Comparison of ENCODE assay signal across 1 cellular context in the genomic region with DNA sequence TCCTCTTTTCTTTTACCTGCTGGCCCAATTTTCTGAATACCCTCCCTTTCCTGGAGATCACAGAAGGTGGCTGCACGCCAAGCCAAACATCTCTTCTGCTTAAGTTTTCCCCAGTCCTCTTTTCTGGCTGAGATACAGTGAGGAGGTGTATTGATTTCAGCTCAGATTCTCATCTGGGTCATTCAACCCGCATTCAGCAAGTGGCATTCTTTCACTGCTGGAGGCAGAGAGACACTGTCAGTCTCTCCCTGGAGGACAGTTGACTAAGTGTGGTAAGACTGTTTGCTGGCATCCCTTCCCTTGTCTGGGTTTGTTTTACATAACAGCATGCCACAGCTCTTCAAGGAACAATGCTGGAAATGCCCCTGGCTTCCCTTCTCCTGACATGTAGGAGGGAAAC.
A peak's percentile ranks its signal among the peaks of the same experiment; 100 is the strongest.
TF ChIP-seq lines count a peak whose summit lies in the region.

No MANE protein-coding gene starts in this region.

TF ChIP-seq in GM23338, 12 proteins besides CTCF, POLR2A, EP300 and RAD21 (continued from another document):
- TF ChIP-seq, protein P1, sequence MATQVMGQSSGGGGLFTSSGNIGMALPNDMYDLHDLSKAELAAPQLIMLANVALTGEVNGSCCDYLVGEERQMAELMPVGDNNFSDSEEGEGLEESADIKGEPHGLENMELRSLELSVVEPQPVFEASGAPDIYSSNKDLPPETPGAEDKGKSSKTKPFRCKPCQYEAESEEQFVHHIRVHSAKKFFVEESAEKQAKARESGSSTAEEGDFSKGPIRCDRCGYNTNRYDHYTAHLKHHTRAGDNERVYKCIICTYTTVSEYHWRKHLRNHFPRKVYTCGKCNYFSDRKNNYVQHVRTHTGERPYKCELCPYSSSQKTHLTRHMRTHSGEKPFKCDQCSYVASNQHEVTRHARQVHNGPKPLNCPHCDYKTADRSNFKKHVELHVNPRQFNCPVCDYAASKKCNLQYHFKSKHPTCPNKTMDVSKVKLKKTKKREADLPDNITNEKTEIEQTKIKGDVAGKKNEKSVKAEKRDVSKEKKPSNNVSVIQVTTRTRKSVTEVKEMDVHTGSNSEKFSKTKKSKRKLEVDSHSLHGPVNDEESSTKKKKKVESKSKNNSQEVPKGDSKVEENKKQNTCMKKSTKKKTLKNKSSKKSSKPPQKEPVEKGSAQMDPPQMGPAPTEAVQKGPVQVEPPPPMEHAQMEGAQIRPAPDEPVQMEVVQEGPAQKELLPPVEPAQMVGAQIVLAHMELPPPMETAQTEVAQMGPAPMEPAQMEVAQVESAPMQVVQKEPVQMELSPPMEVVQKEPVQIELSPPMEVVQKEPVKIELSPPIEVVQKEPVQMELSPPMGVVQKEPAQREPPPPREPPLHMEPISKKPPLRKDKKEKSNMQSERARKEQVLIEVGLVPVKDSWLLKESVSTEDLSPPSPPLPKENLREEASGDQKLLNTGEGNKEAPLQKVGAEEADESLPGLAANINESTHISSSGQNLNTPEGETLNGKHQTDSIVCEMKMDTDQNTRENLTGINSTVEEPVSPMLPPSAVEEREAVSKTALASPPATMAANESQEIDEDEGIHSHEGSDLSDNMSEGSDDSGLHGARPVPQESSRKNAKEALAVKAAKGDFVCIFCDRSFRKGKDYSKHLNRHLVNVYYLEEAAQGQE (IDR thresholded peaks at IDR 0.05; ENCODE audit: unreplicated experiment) = no peak
- TF ChIP-seq NANOG (IDR thresholded peaks at IDR 0.05; ENCODE audit: borderline replicate concordance) (no peak), POLR2AphosphoS5 (IDR thresholded peaks at IDR 0.05; ENCODE audit: low read depth) (no peak), CREB1 (CRISPR knock-in tag; IDR thresholded peaks at IDR 0.05; ENCODE audit: low read depth) (0 out of 2 replicates have a peak, but pooled peaks have one; percentile 34), EZH2phosphoT487 (IDR thresholded peaks at IDR 0.05; ENCODE audit: unreplicated experiment) (no peak), EZH2 (IDR thresholded peaks at IDR 0.05; ENCODE audit: low read depth, unreplicated experiment) (no peak), STAT1 (IDR thresholded peaks at IDR 0.05; ENCODE audit: unreplicated experiment) (no peak), JUNB (IDR thresholded peaks at IDR 0.05; ENCODE audit: unreplicated experiment) (no peak)
- TF ChIP-seq, protein P2, sequence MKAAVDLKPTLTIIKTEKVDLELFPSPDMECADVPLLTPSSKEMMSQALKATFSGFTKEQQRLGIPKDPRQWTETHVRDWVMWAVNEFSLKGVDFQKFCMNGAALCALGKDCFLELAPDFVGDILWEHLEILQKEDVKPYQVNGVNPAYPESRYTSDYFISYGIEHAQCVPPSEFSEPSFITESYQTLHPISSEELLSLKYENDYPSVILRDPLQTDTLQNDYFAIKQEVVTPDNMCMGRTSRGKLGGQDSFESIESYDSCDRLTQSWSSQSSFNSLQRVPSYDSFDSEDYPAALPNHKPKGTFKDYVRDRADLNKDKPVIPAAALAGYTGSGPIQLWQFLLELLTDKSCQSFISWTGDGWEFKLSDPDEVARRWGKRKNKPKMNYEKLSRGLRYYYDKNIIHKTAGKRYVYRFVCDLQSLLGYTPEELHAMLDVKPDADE (IDR thresholded peaks at IDR 0.05) = no peak
- TF ChIP-seq, protein P3, sequence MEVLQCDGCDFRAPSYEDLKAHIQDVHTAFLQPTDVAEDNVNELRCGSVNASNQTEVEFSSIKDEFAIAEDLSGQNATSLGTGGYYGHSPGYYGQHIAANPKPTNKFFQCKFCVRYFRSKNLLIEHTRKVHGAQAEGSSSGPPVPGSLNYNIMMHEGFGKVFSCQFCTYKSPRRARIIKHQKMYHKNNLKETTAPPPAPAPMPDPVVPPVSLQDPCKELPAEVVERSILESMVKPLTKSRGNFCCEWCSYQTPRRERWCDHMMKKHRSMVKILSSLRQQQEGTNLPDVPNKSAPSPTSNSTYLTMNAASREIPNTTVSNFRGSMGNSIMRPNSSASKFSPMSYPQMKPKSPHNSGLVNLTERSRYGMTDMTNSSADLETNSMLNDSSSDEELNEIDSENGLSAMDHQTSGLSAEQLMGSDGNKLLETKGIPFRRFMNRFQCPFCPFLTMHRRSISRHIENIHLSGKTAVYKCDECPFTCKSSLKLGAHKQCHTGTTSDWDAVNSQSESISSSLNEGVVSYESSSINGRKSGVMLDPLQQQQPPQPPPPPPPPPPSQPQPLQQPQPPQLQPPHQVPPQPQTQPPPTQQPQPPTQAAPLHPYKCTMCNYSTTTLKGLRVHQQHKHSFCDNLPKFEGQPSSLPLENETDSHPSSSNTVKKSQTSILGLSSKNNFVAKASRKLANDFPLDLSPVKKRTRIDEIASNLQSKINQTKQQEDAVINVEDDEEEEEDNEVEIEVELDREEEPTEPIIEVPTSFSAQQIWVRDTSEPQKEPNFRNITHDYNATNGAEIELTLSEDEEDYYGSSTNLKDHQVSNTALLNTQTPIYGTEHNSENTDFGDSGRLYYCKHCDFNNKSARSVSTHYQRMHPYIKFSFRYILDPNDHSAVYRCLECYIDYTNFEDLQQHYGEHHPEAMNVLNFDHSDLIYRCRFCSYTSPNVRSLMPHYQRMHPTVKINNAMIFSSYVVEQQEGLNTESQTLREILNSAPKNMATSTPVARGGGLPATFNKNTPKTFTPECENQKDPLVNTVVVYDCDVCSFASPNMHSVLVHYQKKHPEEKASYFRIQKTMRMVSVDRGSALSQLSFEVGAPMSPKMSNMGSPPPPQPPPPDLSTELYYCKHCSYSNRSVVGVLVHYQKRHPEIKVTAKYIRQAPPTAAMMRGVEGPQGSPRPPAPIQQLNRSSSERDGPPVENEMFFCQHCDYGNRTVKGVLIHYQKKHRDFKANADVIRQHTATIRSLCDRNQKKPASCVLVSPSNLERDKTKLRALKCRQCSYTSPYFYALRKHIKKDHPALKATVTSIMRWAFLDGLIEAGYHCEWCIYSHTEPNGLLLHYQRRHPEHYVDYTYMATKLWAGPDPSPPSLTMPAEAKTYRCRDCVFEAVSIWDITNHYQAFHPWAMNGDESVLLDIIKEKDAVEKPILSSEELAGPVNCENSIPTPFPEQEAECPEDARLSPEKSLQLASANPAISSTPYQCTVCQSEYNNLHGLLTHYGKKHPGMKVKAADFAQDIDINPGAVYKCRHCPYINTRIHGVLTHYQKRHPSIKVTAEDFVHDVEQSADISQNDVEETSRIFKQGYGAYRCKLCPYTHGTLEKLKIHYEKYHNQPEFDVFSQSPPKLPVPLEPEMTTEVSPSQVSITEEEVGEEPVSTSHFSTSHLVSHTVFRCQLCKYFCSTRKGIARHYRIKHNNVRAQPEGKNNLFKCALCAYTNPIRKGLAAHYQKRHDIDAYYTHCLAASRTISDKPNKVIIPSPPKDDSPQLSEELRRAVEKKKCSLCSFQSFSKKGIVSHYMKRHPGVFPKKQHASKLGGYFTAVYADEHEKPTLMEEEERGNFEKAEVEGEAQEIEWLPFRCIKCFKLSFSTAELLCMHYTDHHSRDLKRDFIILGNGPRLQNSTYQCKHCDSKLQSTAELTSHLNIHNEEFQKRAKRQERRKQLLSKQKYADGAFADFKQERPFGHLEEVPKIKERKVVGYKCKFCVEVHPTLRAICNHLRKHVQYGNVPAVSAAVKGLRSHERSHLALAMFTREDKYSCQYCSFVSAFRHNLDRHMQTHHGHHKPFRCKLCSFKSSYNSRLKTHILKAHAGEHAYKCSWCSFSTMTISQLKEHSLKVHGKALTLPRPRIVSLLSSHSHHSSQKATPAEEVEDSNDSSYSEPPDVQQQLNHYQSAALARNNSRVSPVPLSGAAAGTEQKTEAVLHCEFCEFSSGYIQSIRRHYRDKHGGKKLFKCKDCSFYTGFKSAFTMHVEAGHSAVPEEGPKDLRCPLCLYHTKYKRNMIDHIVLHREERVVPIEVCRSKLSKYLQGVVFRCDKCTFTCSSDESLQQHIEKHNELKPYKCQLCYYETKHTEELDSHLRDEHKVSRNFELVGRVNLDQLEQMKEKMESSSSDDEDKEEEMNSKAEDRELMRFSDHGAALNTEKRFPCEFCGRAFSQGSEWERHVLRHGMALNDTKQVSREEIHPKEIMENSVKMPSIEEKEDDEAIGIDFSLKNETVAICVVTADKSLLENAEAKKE (CRISPR knock-in tag; IDR thresholded peaks at IDR 0.05) = peak; percentile 98
TF ChIP-seq in GM23338: peak in this region for 3.
